8 cellular contexts compared by ENCODE assay signal in genomic region chr4:15479089-15479912, GRCh38. TPM values are rescaled to one million over a fixed set of nuclear protein-coding genes. Genes with fewer than 3 reads are reported as not detected.
A peak's percentile ranks its signal among the peaks of the same experiment; 100 is the strongest.
DNase-seq lines count a peak whose midpoint lies in the region; ATAC-seq and TF ChIP-seq lines count a peak whose summit lies in the region.

No MANE protein-coding gene starts in this region.

- no TSS peak for BruUV-seq in A673 (replicated peaks; lab: Mats Ljungman, UMichigan)

- H3K27me3 ChIP-seq in A673 (replicated peaks; ENCODE audit: insufficient read depth, low read depth, low read length, poor library complexity) = no peaks in the 10 kb centered on the region

- intact Hi-C loops in A673 (cut with micrococcal nuclease; ENCODE audit: unreplicated experiment) = loop anchor here (1.0 to 10.0 kb wide), 7 partner anchors 171 to 786 kb away; no protein-coding TSS in a partner anchor

- peak overlapping the region; percentile 95 for H3K27ac Mint-ChIP-seq in nephron progenitor cell

- H3K9me3 ChIP-seq in A673 (ENCODE audit: low read depth, low read length, poor library complexity, severe bottlenecking) = no peaks in the 10 kb centered on the region

- peak overlapping the region; percentile 69 for H3K27ac ChIP-seq in A673 (ENCODE audit: low read depth, low read length, poor library complexity, severe bottlenecking)

- DNase-seq in A673 (ENCODE audit: low spot score) (peak; percentile 92), NCI-H2029 (lab: John Stamatoyannopoulos, UW) (peak; percentile 1), UCSD-AML1 (lab: John Stamatoyannopoulos, UW; ENCODE audit: unreplicated experiment) (peak; percentile 29), foreskin fibroblast (peak; percentile 77 to 92), nephron progenitor cell (peak; percentile 56)
- DNase-seq in stimulated activated CD4-positive, alpha-beta T cell treated with anti-CD3 and anti-CD28 coated beads, Interleukin-1b, Interleukin-23, amount 100 ng/mL, for 48 hours = no peak
- no peak for DNase-seq in stimulated activated CD4-positive, alpha-beta T cell treated with anti-CD3 and anti-CD28 coated beads, Interleukin-12 subunit alpha, Interleukin-12 subunit beta, amount 100 ng/mL, for 4 hours

- POLR2A ChIA-PET in A673 (lab: Charles Lee; ENCODE audit: low non-redundant PET) = no interaction called here

- peak; percentile 82 for TF ChIP-seq CTCF in A673 (conservative IDR thresholded peaks at IDR 0.05; ENCODE audit: low read depth, low read length)
- TF ChIP-seq CTCF in foreskin fibroblast (IDR thresholded peaks at IDR 0.05; ENCODE audit: low read depth, low read length) = peak; percentile 78
- TF ChIP-seq CTCF in nephron progenitor cell (IDR thresholded peaks at IDR 0.05) = peak; percentile 58

- CTCF ChIA-PET in A673 (lab: Charles Lee) = interaction anchor here (0.5 to 1.8 kb wide), 7 partner anchors 20 to 1240 kb away, joined by 3 to 10 read pairs (median 5); no protein-coding TSS in a partner anchor

- H3K4me3 ChIP-seq in A673 (ENCODE audit: low read depth, low read length, poor library complexity, severe bottlenecking) (peak overlapping the region; percentile 59), foreskin fibroblast (ENCODE audit: low read depth in 1 of 2, low read length in 2 of 2) (peak overlapping the region; percentile 74 to 76)

- H3K36me3 ChIP-seq in A673 (ENCODE audit: insufficient read depth, low read length, poor library complexity, severe bottlenecking) = no peaks in the 10 kb centered on the region

- peak overlapping the region; percentile 88 for H3K4me3 Mint-ChIP-seq in nephron progenitor cell

- peaks cover 36% of the 10 kb centered on the region for H3K4me1 Mint-ChIP-seq in nephron progenitor cell

- peaks cover 4% of the 10 kb centered on the region for H3K9me3 Mint-ChIP-seq in nephron progenitor cell

- no peaks in the 10 kb centered on the region for H3K27me3 Mint-ChIP-seq in nephron progenitor cell (ENCODE audit: low read depth, poor library complexity)

- H3K36me3 Mint-ChIP-seq in nephron progenitor cell (ENCODE audit: low read depth) = peaks cover 37% of the 10 kb centered on the region

- peak; percentile 62 for ATAC-seq in GM18907 (IDR thresholded peaks at IDR 0.05; ENCODE audit: unreplicated experiment)

- H3K4me1 ChIP-seq in A673 (ENCODE audit: insufficient read depth, low read length, poor library complexity, severe bottlenecking) = peaks cover 9% of the 10 kb centered on the region

RNA-seq across cellular contexts. Expression of gene CC2D2A, which starts 9.6 kb away (rescaled TPM):
- total RNA-seq in A673 (2021) = 25.2 and 29.7 TPM in 2 replicates

RNA-seq across cellular contexts. Expression of gene C1QTNF7, which starts 51.5 kb away (rescaled TPM):
- 0.21 TPM in 1 of 2 replicates, not detected in the other for total RNA-seq in A673 (2021)

Comparison
In these comparisons a context has a peak if more than half of its experiments do, and no peak if none do; other contexts are left out.
1. DNase-seq: peak in A673 (single experiment), NCI-H2029 (single experiment), UCSD-AML1 (single experiment), foreskin fibroblast (2 of 2) and nephron progenitor cell (single experiment); none in stimulated activated CD4-positive, alpha-beta T cell treated with anti-CD3 and anti-CD28 coated beads, Interleukin-1b, Interleukin-23, amount 100 ng/mL, for 48 hours (single experiment) and stimulated activated CD4-positive, alpha-beta T cell treated with anti-CD3 and anti-CD28 coated beads, Interleukin-12 subunit alpha, Interleukin-12 subunit beta, amount 100 ng/mL, for 4 hours (single experiment).
2. Peak in every context shown above with its lines, with median percentiles within 50 percentile points of each other: CTCF ChIP-seq.